ENCODE assay signal across 13 cellular contexts in the genomic region with DNA sequence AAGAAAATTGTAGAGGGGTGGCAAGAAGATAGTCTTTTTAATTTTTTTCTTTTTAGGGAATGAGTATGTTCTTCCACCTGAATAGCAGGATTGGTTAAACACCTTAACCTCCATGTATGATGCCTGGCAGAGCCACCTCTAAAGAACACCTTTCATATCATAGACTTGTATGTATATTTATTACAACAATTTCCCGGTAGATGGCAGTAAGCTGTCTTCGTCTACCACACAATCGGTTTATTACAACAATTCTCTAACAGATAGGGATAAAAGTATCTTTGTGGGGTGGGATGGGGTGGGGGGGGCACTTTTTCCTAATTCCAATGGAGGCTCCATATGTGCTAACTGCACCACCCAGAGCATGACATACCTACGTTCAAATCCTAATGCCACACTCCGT.
A peak's percentile ranks its signal among the peaks of the same experiment; 100 is the strongest.
DNase-seq lines count a peak whose midpoint lies in the region; ATAC-seq and TF ChIP-seq lines count a peak whose summit lies in the region.
"Had no signal": no experiment of that assay in that cellular context is flagged by ENCODE, and none has a peak within 500 bp of the region (broad histone marks: within the 10 kb centered on the region; RNA-seq: fewer than 3 reads in every experiment).

No MANE protein-coding gene starts in this region.

- H3K27me3 ChIP-seq in OCI-LY1 (ENCODE audit: insufficient read depth, low read length): no peaks in the 10 kb centered on the region
- H3K27me3 ChIP-seq in fibroblast of lung (ENCODE audit: control insufficient read depth, insufficient read depth, low read length): no peaks in the 10 kb centered on the region
- H3K27me3 ChIP-seq: BLaER1, upper lobe of left lung had no signal

- H3K79me2 ChIP-seq in OCI-LY1 (ENCODE audit: insufficient read depth, low read length) (no peaks in the 10 kb centered on the region), fibroblast of lung (ENCODE audit: control insufficient read depth, insufficient read depth, low read length) (no peaks in the 10 kb centered on the region)

- H4K20me1 ChIP-seq in OCI-LY1 (ENCODE audit: insufficient read depth, low read length) (no peaks in the 10 kb centered on the region), fibroblast of lung (ENCODE audit: control insufficient read depth, extremely low read depth, insufficient read depth, low read length) (no peaks in the 10 kb centered on the region)
- H4K20me1 ChIP-seq: BLaER1 had no signal

- ATAC-seq in activated CD4-positive, CD25-positive, alpha-beta regulatory T cell treated with anti-CD3 and anti-CD28 coated beads, Interleukin-2, amount 50 U/mL, for 24 hours: no peak
- ATAC-seq in HG03280 (IDR thresholded peaks at IDR 0.05; ENCODE audit: unreplicated experiment): no peak
- ATAC-seq: psoas muscle had no signal

- in situ Hi-C loops in ACHN (cut with HindIII; ENCODE audit: low pct_ligation_motif_present, low pct_unique_long_range_greater_than_20kb, low sequenced_read_pairs): no loop called here

- H3K4me3 ChIP-seq in OCI-LY1 (ENCODE audit: low read depth, low read length, poor library complexity, severe bottlenecking) (no peak overlapping the region), fibroblast of lung (replicated peaks in 1 of 4; ENCODE audit: control extremely low read depth in 1 of 4, insufficient read depth in 1 of 4, low read depth in 3 of 4, low read length in 4 of 4) (no peak overlapping the region)
- H3K4me3 ChIP-seq: BLaER1, psoas muscle, upper lobe of left lung had no signal

- H3K9me3 ChIP-seq in OCI-LY1 (ENCODE audit: low read length) (no peaks in the 10 kb centered on the region), fibroblast of lung (ENCODE audit: control insufficient read depth, insufficient read depth, low read depth, low read length) (no peaks in the 10 kb centered on the region)
- H3K9me3 ChIP-seq: BLaER1, psoas muscle, upper lobe of left lung had no signal

- no peaks in the 10 kb centered on the region for H3F3A ChIP-seq in OCI-LY1 (ENCODE audit: insufficient read depth, low read length)

- H3K27ac ChIP-seq in OCI-LY1 (ENCODE audit: low read depth, low read length, poor library complexity, severe bottlenecking): no peak overlapping the region
- H3K27ac ChIP-seq in fibroblast of lung (ENCODE audit: insufficient read depth, low read length): no peak overlapping the region
- H3K27ac ChIP-seq: BLaER1, psoas muscle had no signal

- H3K9ac ChIP-seq in OCI-LY1 (ENCODE audit: low read length): no peak overlapping the region
- no peak overlapping the region for H3K9ac ChIP-seq in fibroblast of lung (ENCODE audit: insufficient read depth, low read length)
- H3K9ac ChIP-seq: BLaER1 had no signal

- no peak overlapping the region for H2AFZ ChIP-seq in OCI-LY1 (ENCODE audit: low read length)
- H2AFZ ChIP-seq in fibroblast of lung (ENCODE audit: low read length): no peak overlapping the region

- no peaks in the 10 kb centered on the region for H3K9me2 ChIP-seq in OCI-LY1 (ENCODE audit: low read depth, low read length)

- DNase-seq in ACHN (peak; percentile 19), EL (peak; percentile 11), fibroblast of lung (ENCODE audit: low read depth in 2 of 2) (peak in 1 of 2 donors; percentile 30)
- no peak for DNase-seq in stimulated activated CD4-positive, alpha-beta T cell treated with anti-CD3 and anti-CD28 coated beads, Interleukin-4, amount 100 ng/mL, for 24 hours
- DNase-seq in activated CD4-positive, alpha-beta T cell treated with anti-CD3 and anti-CD28 coated beads, Interleukin-2, amount 50 U/mL, for 1 hour: no peak
- DNase-seq: NCI-H345, psoas muscle, Right ventricle myocardium superior, upper lobe of left lung had no signal

- H3K4me2 ChIP-seq in OCI-LY1 (ENCODE audit: low read length) (no peak overlapping the region), fibroblast of lung (ENCODE audit: extremely low read depth, insufficient read depth, low read length) (no peak overlapping the region)
- H3K4me2 ChIP-seq: BLaER1 had no signal

- H3K4me1 ChIP-seq in OCI-LY1 (ENCODE audit: insufficient read depth, low read length, severe bottlenecking) (no peaks in the 10 kb centered on the region), fibroblast of lung (ENCODE audit: control insufficient read depth, extremely low read depth, insufficient read depth, low read length) (no peaks in the 10 kb centered on the region)
- H3K4me1 ChIP-seq: BLaER1, psoas muscle had no signal

- TF ChIP-seq CTCF in OCI-LY1 (IDR thresholded peaks at IDR 0.05; ENCODE audit: low read length) (0 out of 2 replicates have a peak, but pooled peaks have one; percentile 11), fibroblast of lung (conservative IDR thresholded peaks at IDR 0.05 in 1 of 2, IDR thresholded peaks at IDR 0.05 in 1 of 2; ENCODE audit: low read depth in 1 of 2, low read length in 2 of 2) (peak; percentile 12 to 25)

- H3K36me3 ChIP-seq in OCI-LY1 (ENCODE audit: insufficient read depth, low read length): no peaks in the 10 kb centered on the region
- no peaks in the 10 kb centered on the region for H3K36me3 ChIP-seq in fibroblast of lung (ENCODE audit: control insufficient read depth, insufficient read depth, low read length)
- H3K36me3 ChIP-seq: BLaER1, upper lobe of left lung had no signal

Comparison
In these comparisons a context has a peak if more than half of its experiments do, and no peak if none do; other contexts are left out.
1. DNase-seq: peak in ACHN (single experiment) and EL (single experiment); none in stimulated activated CD4-positive, alpha-beta T cell treated with anti-CD3 and anti-CD28 coated beads, Interleukin-4, amount 100 ng/mL, for 24 hours (single experiment) and activated CD4-positive, alpha-beta T cell treated with anti-CD3 and anti-CD28 coated beads, Interleukin-2, amount 50 U/mL, for 1 hour (single experiment).